Comparison of ENCODE assay signal across 26 cellular contexts in the genomic region with DNA sequence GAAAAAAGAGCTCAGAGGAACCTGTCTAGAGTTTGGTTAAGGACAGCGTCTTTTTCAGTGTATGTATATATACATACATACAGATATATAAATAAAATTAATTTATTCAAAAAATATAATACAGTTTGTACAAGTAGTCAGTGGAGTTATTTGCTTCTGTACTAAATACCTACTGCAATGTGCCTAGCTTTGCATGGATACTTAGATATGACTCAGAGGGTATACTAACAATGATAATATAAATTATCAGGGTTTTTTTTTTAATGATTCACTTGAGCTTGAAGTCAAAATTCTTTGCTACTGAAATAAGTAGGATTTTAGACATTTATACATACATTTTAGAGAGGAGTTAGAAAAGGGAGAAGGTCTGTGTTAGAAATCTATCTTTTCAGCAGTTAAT.
"Had no signal": no experiment of that assay in that cellular context is flagged by ENCODE, and none has a peak within 500 bp of the region (broad histone marks: within the 10 kb centered on the region; RNA-seq: fewer than 3 reads in every experiment).

No MANE protein-coding gene starts in this region.

- H3K4me1 ChIP-seq: pancreas, prostate gland, right lobe of liver, sigmoid colon, stomach, thyroid gland, tibial nerve, upper lobe of left lung, vagina had no signal

- H3K4me2 ChIP-seq: neural progenitor cell had no signal

- H3K27me3 ChIP-seq: neural progenitor cell, pancreas, right lobe of liver, sigmoid colon, stomach, thyroid gland, tibial nerve, upper lobe of left lung, vagina had no signal

- DNase-seq: natural killer cell; occipital lobe; pancreas; right cardiac atrium; right lobe of liver; sigmoid colon; small intestine; stimulated activated CD4-positive, alpha-beta T cell treated with anti-CD3 and anti-CD28 coated beads, Interleukin-15, amount 100 ng/mL, for 24 hours; stimulated activated CD4-positive, alpha-beta T cell treated with anti-CD3 and anti-CD28 coated beads, Interleukin-2, amount 100 ng/mL, for 24 hours; stimulated activated CD4-positive, alpha-beta T cell treated with anti-CD3 and anti-CD28 coated beads, Interleukin-2, amount 100 ng/mL, for 48 hours; stimulated activated CD4-positive, alpha-beta T cell treated with anti-CD3 and anti-CD28 coated beads, Interleukin-4, amount 100 ng/mL, for 24 hours; stimulated activated naive B cell treated with anti-CD40 and anti-IgM and Interleukin-4, amounts not matched to agents 10 μg/mL and 1 μg/mL and 100 μg/mL, for 72 hours; stimulated activated naive CD4-positive, alpha-beta T cell treated with Interleukin-2 at 50 U/mL for 16 hours; stomach; thyroid gland; trophoblast cell; upper lobe of left lung had no signal

- H3K4me1 Mint-ChIP-seq: nephron; stimulated activated effector memory CD8-positive, alpha-beta T cell treated with anti-CD3 and anti-CD28 coated beads, Interleukin-12 subunit alpha, Interleukin-12 subunit beta, amount 100 ng/mL, for 72 hours; stimulated activated naive B cell treated with anti-CD40 and anti-IgM and Interleukin-4, amounts not matched to agents 10 μg/mL and 1 μg/mL and 100 μg/mL, for 72 hours had no signal

- H3K27me3 Mint-ChIP-seq: stimulated activated naive CD8-positive, alpha-beta T cell treated with anti-CD3 and anti-CD28 coated beads, Interleukin-15, Interleukin-2, amounts not matched to agents 100 ng/mL and 50 ng/mL, for 24 hours had no signal

- H3K4me3 ChIP-seq: neural progenitor cell, pancreas, prostate gland, right lobe of liver, sigmoid colon, stomach, thoracic aorta, thyroid gland, tibial nerve, upper lobe of left lung, vagina had no signal

- FAIRE-seq: urothelium cell line had no signal

- H3K4me3 Mint-ChIP-seq: natural killer cell; nephron; neural progenitor cell; stimulated activated effector memory CD8-positive, alpha-beta T cell treated with anti-CD3 and anti-CD28 coated beads, Interleukin-12 subunit alpha, Interleukin-12 subunit beta, amount 100 ng/mL, for 72 hours; stimulated activated naive B cell treated with anti-CD40 and anti-IgM and Interleukin-4, amounts not matched to agents 10 μg/mL and 1 μg/mL and 100 μg/mL, for 72 hours; stimulated activated naive CD8-positive, alpha-beta T cell treated with anti-CD3 and anti-CD28 coated beads, Interleukin-15, Interleukin-2, amounts not matched to agents 100 ng/mL and 50 ng/mL, for 24 hours had no signal

- H3K36me3 ChIP-seq: neural progenitor cell, prostate gland, thoracic aorta had no signal

- H3K9me3 Mint-ChIP-seq: natural killer cell; stimulated activated effector memory CD8-positive, alpha-beta T cell treated with anti-CD3 and anti-CD28 coated beads, Interleukin-12 subunit alpha, Interleukin-12 subunit beta, amount 100 ng/mL, for 72 hours; stimulated activated naive CD8-positive, alpha-beta T cell treated with anti-CD3 and anti-CD28 coated beads, Interleukin-15, Interleukin-2, amounts not matched to agents 100 ng/mL and 50 ng/mL, for 24 hours had no signal

- ATAC-seq: pancreas; right cardiac atrium; right lobe of liver; stimulated activated effector memory CD8-positive, alpha-beta T cell treated with anti-CD3 and anti-CD28 coated beads, Interleukin-12 subunit alpha, Interleukin-12 subunit beta, amount 100 ng/mL, for 72 hours; stimulated activated naive B cell treated with anti-CD40 and anti-IgM and Interleukin-4, amounts not matched to agents 10 μg/mL and 1 μg/mL and 100 μg/mL, for 72 hours had no signal

- H2AFZ ChIP-seq: neural progenitor cell had no signal

- H3K27ac Mint-ChIP-seq: natural killer cell; nephron; neural progenitor cell; stimulated activated effector memory CD8-positive, alpha-beta T cell treated with anti-CD3 and anti-CD28 coated beads, Interleukin-12 subunit alpha, Interleukin-12 subunit beta, amount 100 ng/mL, for 72 hours; stimulated activated naive B cell treated with anti-CD40 and anti-IgM and Interleukin-4, amounts not matched to agents 10 μg/mL and 1 μg/mL and 100 μg/mL, for 72 hours; stimulated activated naive CD8-positive, alpha-beta T cell treated with anti-CD3 and anti-CD28 coated beads, Interleukin-15, Interleukin-2, amounts not matched to agents 100 ng/mL and 50 ng/mL, for 24 hours had no signal

- H3K9me3 ChIP-seq: pancreas, prostate gland, right lobe of liver, sigmoid colon, stomach, thoracic aorta, thyroid gland, upper lobe of left lung, vagina had no signal

- H3K9ac ChIP-seq: neural progenitor cell had no signal

- H3K36me3 Mint-ChIP-seq: natural killer cell; stimulated activated effector memory CD8-positive, alpha-beta T cell treated with anti-CD3 and anti-CD28 coated beads, Interleukin-12 subunit alpha, Interleukin-12 subunit beta, amount 100 ng/mL, for 72 hours had no signal

- H3K27ac ChIP-seq: neural progenitor cell, pancreas, prostate gland, right lobe of liver, sigmoid colon, stomach, thoracic aorta, thyroid gland, tibial nerve, upper lobe of left lung, vagina had no signal
